13 cellular contexts compared by ENCODE assay signal in the genomic region with DNA sequence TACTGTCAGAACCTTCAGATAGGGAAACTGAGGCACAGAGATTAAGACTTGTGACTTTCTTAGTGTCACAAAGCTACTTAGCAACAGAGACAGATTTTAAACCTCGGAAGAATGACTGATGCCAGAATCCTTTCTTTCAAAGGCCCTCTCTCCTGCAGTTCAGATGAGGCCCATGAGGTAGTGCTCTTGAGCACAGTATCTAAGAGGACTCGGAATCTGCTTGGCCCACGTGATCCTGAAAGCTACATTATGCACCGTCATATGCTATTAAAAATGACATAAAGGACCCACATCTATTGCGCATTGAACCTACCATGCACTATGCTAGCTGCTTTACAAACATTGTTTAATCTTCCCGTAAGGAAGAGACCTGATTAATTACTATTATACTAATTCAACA.
A peak's percentile ranks its signal among the peaks of the same experiment; 100 is the strongest.
DNase-seq lines count a peak whose midpoint lies in the region; ATAC-seq and TF ChIP-seq lines count a peak whose summit lies in the region.
"Had no signal": no experiment of that assay in that cellular context is flagged by ENCODE, and none has a peak within 500 bp of the region (broad histone marks: within the 10 kb centered on the region; RNA-seq: fewer than 3 reads in every experiment).

No MANE protein-coding gene starts in this region.

- intact Hi-C loops in PC-9 (cut with micrococcal nuclease; ENCODE audit: unreplicated experiment), result no loop called here

- CTCF ChIA-PET in PC-9 (lab: Charles Lee), result no interaction called here

- H3K9me3 ChIP-seq in OCI-LY1 (ENCODE audit: low read length), result no peaks in the 10 kb centered on the region
- no peaks in the 10 kb centered on the region for H3K9me3 ChIP-seq in PC-9 (ENCODE audit: insufficient read depth, low read depth)

- H4K20me1 ChIP-seq in OCI-LY1 (ENCODE audit: insufficient read depth, low read length) (no peaks in the 10 kb centered on the region), PC-9 (ENCODE audit: insufficient read depth) (no peaks in the 10 kb centered on the region)

- no peak overlapping the region for H2AFZ ChIP-seq in OCI-LY1 (ENCODE audit: low read length)
- no peak overlapping the region for H2AFZ ChIP-seq in PC-9

- POLR2A ChIA-PET in PC-9 (lab: Charles Lee; ENCODE audit: unreplicated experiment), result no interaction called here

- BruUV-seq in PC-9 (replicated peaks; lab: Mats Ljungman, UMichigan), result no TSS peak

- TF ChIP-seq CTCF in OCI-LY1 (IDR thresholded peaks at IDR 0.05; ENCODE audit: low read length), result peak; percentile 48
- TF ChIP-seq CTCF in glutamatergic neuron (IDR thresholded peaks at IDR 0.05; ENCODE audit: partially characterized antibody, unreplicated experiment), result peak; percentile 52
- TF ChIP-seq CTCF in PC-9 (conservative IDR thresholded peaks at IDR 0.05), result no peak

- H3K4me3 Mint-ChIP-seq in glutamatergic neuron (ENCODE audit: unreplicated experiment), result no peak overlapping the region
- no peak overlapping the region for H3K4me3 Mint-ChIP-seq in activated T-cell treated with anti-CD3 and anti-CD28 coated beads, Interleukin-2, amount 50 U/mL, for 4 hours
- H3K4me3 Mint-ChIP-seq: stimulated activated naive CD8-positive, alpha-beta T cell treated with anti-CD3 and anti-CD28 coated beads, Interleukin-15, Interleukin-2, amounts not matched to agents 100 ng/mL and 50 ng/mL, for 24 hours had no signal

- no peaks in the 10 kb centered on the region for H3K79me2 ChIP-seq in OCI-LY1 (ENCODE audit: insufficient read depth, low read length)
- no peaks in the 10 kb centered on the region for H3K79me2 ChIP-seq in PC-9 (ENCODE audit: low read depth)

- DNase-seq in AG08396 (ENCODE audit: low spot score) (peak; percentile 6), glutamatergic neuron (no peak), NCI-H510A (lab: John Stamatoyannopoulos, UW) (no peak), PC-9 (no peak)
- DNase-seq in activated T-cell treated with anti-CD3 and anti-CD28 coated beads, Interleukin-2, amount 50 U/mL, for 4 hours, result no peak
- DNase-seq: activated naive CD4-positive, alpha-beta T cell treated with Interleukin-2 at 50 U/mL for 16 hours; DMS79; left colon; NCI-H524 treated with DMSO at 0.1 percent for 48 hours had no signal

- no peak overlapping the region for H3K9ac ChIP-seq in OCI-LY1 (ENCODE audit: low read length)

- H3K4me2 ChIP-seq in OCI-LY1 (ENCODE audit: low read length), result no peak overlapping the region
- H3K4me2 ChIP-seq in PC-9, result no peak overlapping the region

- H3F3A ChIP-seq in OCI-LY1 (ENCODE audit: insufficient read depth, low read length) (no peaks in the 10 kb centered on the region), PC-9 (ENCODE audit: insufficient read depth, low read depth) (no peaks in the 10 kb centered on the region)

- no peak overlapping the region for H3K27ac Mint-ChIP-seq in glutamatergic neuron (ENCODE audit: unreplicated experiment)
- H3K27ac Mint-ChIP-seq: stimulated activated naive CD8-positive, alpha-beta T cell treated with anti-CD3 and anti-CD28 coated beads, Interleukin-15, Interleukin-2, amounts not matched to agents 100 ng/mL and 50 ng/mL, for 24 hours had no signal

- ATAC-seq in GM21529 (IDR thresholded peaks at IDR 0.05; ENCODE audit: unreplicated experiment) (peak; percentile 61), HG02588 (IDR thresholded peaks at IDR 0.05; ENCODE audit: unreplicated experiment) (no peak)
- no peak for ATAC-seq in activated T-cell treated with anti-CD3 and anti-CD28 coated beads, Interleukin-2, amount 50 U/mL, for 4 hours
- ATAC-seq: left colon had no signal

- H3K9me3 Mint-ChIP-seq in glutamatergic neuron (ENCODE audit: unreplicated experiment), result no peaks in the 10 kb centered on the region
- peaks cover 5% of the 10 kb centered on the region for H3K9me3 Mint-ChIP-seq in activated T-cell treated with anti-CD3 and anti-CD28 coated beads, Interleukin-2, amount 50 U/mL, for 4 hours
- H3K9me3 Mint-ChIP-seq: stimulated activated naive CD8-positive, alpha-beta T cell treated with anti-CD3 and anti-CD28 coated beads, Interleukin-15, Interleukin-2, amounts not matched to agents 100 ng/mL and 50 ng/mL, for 24 hours had no signal

- H3K27me3 Mint-ChIP-seq in glutamatergic neuron (ENCODE audit: unreplicated experiment), result no peaks in the 10 kb centered on the region
- no peaks in the 10 kb centered on the region for H3K27me3 Mint-ChIP-seq in activated T-cell treated with anti-CD3 and anti-CD28 coated beads, Interleukin-2, amount 50 U/mL, for 4 hours (ENCODE audit: low read depth)
- H3K27me3 Mint-ChIP-seq: stimulated activated naive CD8-positive, alpha-beta T cell treated with anti-CD3 and anti-CD28 coated beads, Interleukin-15, Interleukin-2, amounts not matched to agents 100 ng/mL and 50 ng/mL, for 24 hours had no signal

- no peaks in the 10 kb centered on the region; the same call in 1 of the 2 replicates for H3K36me3 ChIP-seq in OCI-LY1 (ENCODE audit: insufficient read depth, low read length)
- H3K36me3 ChIP-seq in PC-9 (ENCODE audit: low read depth), result no peaks in the 10 kb centered on the region

- H3K27ac ChIP-seq in OCI-LY1 (ENCODE audit: low read depth, low read length, poor library complexity, severe bottlenecking) (no peak overlapping the region), PC-9 (no peak overlapping the region)

- no peaks in the 10 kb centered on the region for H3K9me2 ChIP-seq in OCI-LY1 (ENCODE audit: low read depth, low read length)
- H3K9me2 ChIP-seq in PC-9 (ENCODE audit: insufficient read depth), result no peaks in the 10 kb centered on the region

- H3K4me1 ChIP-seq in OCI-LY1 (ENCODE audit: insufficient read depth, low read length, severe bottlenecking) (no peaks in the 10 kb centered on the region), PC-9 (replicated peaks; ENCODE audit: insufficient read depth) (no peaks in the 10 kb centered on the region)

- no peaks in the 10 kb centered on the region for H3K27me3 ChIP-seq in OCI-LY1 (ENCODE audit: insufficient read depth, low read length)
- no peaks in the 10 kb centered on the region for H3K27me3 ChIP-seq in PC-9 (ENCODE audit: insufficient read depth, low read depth)

- H3K4me3 ChIP-seq in OCI-LY1 (ENCODE audit: low read depth, low read length, poor library complexity, severe bottlenecking) (no peak overlapping the region), PC-9 (no peak overlapping the region)

- no peaks in the 10 kb centered on the region for H3K4me1 Mint-ChIP-seq in glutamatergic neuron (ENCODE audit: low read depth, unreplicated experiment)
- H3K4me1 Mint-ChIP-seq in activated T-cell treated with anti-CD3 and anti-CD28 coated beads, Interleukin-2, amount 50 U/mL, for 4 hours (ENCODE audit: low read depth), result no peaks in the 10 kb centered on the region

- H3K36me3 Mint-ChIP-seq in glutamatergic neuron (ENCODE audit: unreplicated experiment), result peaks cover 4% of the 10 kb centered on the region
- H3K36me3 Mint-ChIP-seq in activated T-cell treated with anti-CD3 and anti-CD28 coated beads, Interleukin-2, amount 50 U/mL, for 4 hours (ENCODE audit: insufficient read depth), result no peaks in the 10 kb centered on the region
